In the genomic region with DNA sequence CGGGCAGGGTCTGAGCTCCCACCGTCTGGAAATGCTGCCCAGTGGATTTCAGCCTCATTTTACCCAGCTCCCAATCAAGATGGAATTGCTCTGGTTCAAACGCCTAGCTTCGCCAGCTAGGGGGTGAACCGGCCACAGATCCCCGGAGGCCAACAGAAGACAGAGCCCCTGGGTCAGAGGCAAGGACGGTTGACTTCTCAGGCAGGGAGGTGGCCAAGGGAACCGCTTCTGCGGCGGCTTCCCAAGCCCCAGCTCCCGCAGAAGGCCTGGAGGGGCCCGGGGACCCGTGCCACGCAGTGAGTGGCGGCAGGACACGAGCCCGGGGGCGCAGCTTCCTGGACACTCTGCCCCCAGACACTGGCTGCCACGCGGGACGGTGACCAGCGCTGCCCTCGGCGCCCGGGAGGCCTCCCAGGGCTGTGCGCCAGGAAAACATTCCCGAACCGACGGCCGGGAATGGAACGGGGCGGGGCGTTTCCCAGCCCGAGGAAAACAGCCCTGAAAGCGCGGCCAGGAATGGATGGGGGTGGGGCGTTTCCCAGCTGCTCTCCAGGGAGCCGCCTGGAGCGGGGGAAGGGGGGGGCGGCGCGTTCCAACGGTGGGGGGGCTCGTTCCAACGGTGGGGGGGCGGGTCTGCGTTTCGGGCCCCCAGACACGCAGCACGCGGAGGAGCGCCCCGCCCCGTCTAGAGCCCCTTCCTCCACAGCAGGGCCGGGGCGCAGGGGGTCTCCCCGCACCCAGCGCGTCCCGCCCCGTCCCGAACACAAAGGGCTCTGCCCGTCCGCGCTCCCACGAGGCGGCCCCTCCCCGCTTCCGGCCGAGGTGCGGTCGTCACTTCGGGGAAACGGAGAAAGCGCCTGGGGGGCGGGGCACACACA, we compare ENCODE assay signal across 8 cellular contexts. TPM values are rescaled to one million over a fixed set of nuclear protein-coding genes. Genes with fewer than 3 reads are reported as not detected.
DNase-seq lines count a peak whose midpoint lies in the region; ATAC-seq and TF ChIP-seq lines count a peak whose summit lies in the region.

No MANE protein-coding gene starts in this region.

- ATAC-seq in T-cell (replicated peaks in 1 of 4) (peak; percentile 67 to 82 (median 68)), left cardiac atrium (peak; percentile 86 to 91)

- H3K36me3 Mint-ChIP-seq in T-cell: no peaks in the 10 kb centered on the region

- DNase-seq in T-cell (peak; percentile 53 to 93 (median 86)), amniotic stem cell (lab: John Stamatoyannopoulos, UW) (peak; percentile 92), left cardiac atrium (peak; percentile 98), pulmonary artery endothelial cell (ENCODE audit: low read depth, low spot score) (peak; percentile 86), ureter (ENCODE audit: low spot score) (peak; percentile 94), occipital lobe (lab: John Stamatoyannopoulos, UW) (no peak)

- H3K9me3 ChIP-seq in HUES48 (ENCODE audit: control insufficient read depth, insufficient read depth, low read length): peaks cover 2% of the 10 kb centered on the region; the same call in 1 of the 2 replicates

- CTCF ChIA-PET in T-cell (lab: Charles Lee): interaction anchor here (0.5 to 1.6 kb wide), 10 partner anchors 10 to 371 kb away, joined by 3 to 11 read pairs (median 5); no protein-coding TSS in a partner anchor

- no peaks in the 10 kb centered on the region for H3K27me3 ChIP-seq in HUES48 (ENCODE audit: control insufficient read depth, insufficient read depth, low read length)

- H3K4me1 Mint-ChIP-seq in T-cell: peaks cover 43 to 46% (median 46%) of the 10 kb centered on the region in 3 donors

- intact Hi-C loops in left cardiac atrium (cut with DNase I): loop anchor here in 1 of 2 donors (2.0 to 5.0 kb wide), 3 partner anchors 39 to 104 kb away; partner anchors contain the start of gene IFITM2

- peaks cover 15% of the 10 kb centered on the region for H3K4me1 ChIP-seq in HUES48 (ENCODE audit: control insufficient read depth, insufficient read depth, low read length)

- H3K9me3 Mint-ChIP-seq in T-cell: no peaks in the 10 kb centered on the region

- POLR2A ChIA-PET in T-cell (lab: Charles Lee): interaction anchor here (0.5 to 1.6 kb wide), 6 partner anchors 33 to 99 kb away, joined by 3 to 10 read pairs (median 4); partner anchors contain the start of gene IFITM5 (in 1 of the 2)

- peak overlapping the region; percentile 47 for H3K9ac ChIP-seq in HUES48 (ENCODE audit: low read depth, low read length)

- TF ChIP-seq POLR2A in GM15510 (IDR thresholded peaks at IDR 0.05; ENCODE audit: borderline replicate concordance, extremely low read depth, insufficient read length): peak; percentile 80

- H3K27me3 Mint-ChIP-seq in T-cell: no peaks in the 10 kb centered on the region

- peak overlapping the region; percentile 92 to 96 for H3K27ac Mint-ChIP-seq in T-cell

- peak overlapping the region; percentile 40; the same call in 1 of the 2 replicates for H3K4me3 ChIP-seq in HUES48 (ENCODE audit: low read depth, low read length)

- H3K36me3 ChIP-seq in HUES48 (ENCODE audit: control insufficient read depth, insufficient read depth, low read length): no peaks in the 10 kb centered on the region

- H3K4me3 Mint-ChIP-seq in T-cell: peak overlapping the region in 2 of 3 donors; percentile 75 to 79

- H3K27ac ChIP-seq in HUES48 (ENCODE audit: low read depth, low read length): peak overlapping the region; percentile 90

RNA-seq across cellular contexts. Expression of gene B4GALNT4, which starts 13.5 kb away (rescaled TPM):
- total RNA-seq in T-cell: 1 to 10 TPM; 1.7 to 5.6 (median 2.8) TPM
- 1 to 10 TPM; 2.1 to 2.4 TPM for total RNA-seq in left cardiac atrium
- 1.5 TPM in 2 replicates for total RNA-seq in pulmonary artery endothelial cell
- 3.3 TPM for total RNA-seq in ureter
- 99.5 TPM for total RNA-seq in occipital lobe

RNA-seq across cellular contexts. Expression of gene IFITM3, which starts 35.2 kb away (rescaled TPM):
- total RNA-seq in T-cell (10 to 100 TPM in 4 of 5 donors, 1 to 10 TPM in 1; 2.1 to 35.5 (median 17.6) TPM), left cardiac atrium (100 to 1,000 TPM; 669 to 779 TPM), pulmonary artery endothelial cell (44.4 and 45.8 TPM in 2 replicates), ureter (536 TPM), occipital lobe (5.5 TPM)

RNA-seq across cellular contexts. Expression of gene PKP3, which starts 38.2 kb away (rescaled TPM):
- total RNA-seq in T-cell: under 1 TPM in 4 of 5 donors, not detected in 1; 0.32 to 0.85 (median 0.47) TPM
- total RNA-seq in left cardiac atrium: under 1 TPM; 0.52 to 0.68 TPM
- 0.26 and 0.67 TPM in 2 replicates for total RNA-seq in pulmonary artery endothelial cell
- total RNA-seq in ureter: 78.5 TPM
- under 0.01 TPM for total RNA-seq in occipital lobe

RNA-seq across cellular contexts. Expression of gene IFITM1, which starts 42.0 kb away (rescaled TPM):
- total RNA-seq in T-cell (100 to 1,000 TPM; 201 to 427 (median 243) TPM), left cardiac atrium (100 to 1,000 TPM; 151 to 215 TPM), pulmonary artery endothelial cell (1.7 and 7.9 TPM in 2 replicates), ureter (150 TPM), occipital lobe (6.9 TPM)

RNA-seq across cellular contexts. Expression of gene IFITM2, which starts 48.2 kb away (rescaled TPM):
- total RNA-seq in T-cell (100 to 1,000 TPM; 276 to 654 (median 359) TPM), left cardiac atrium (100 to 1,000 TPM; 420 to 494 TPM), pulmonary artery endothelial cell (32.9 and 46.6 TPM in 2 replicates), ureter (408 TPM), occipital lobe (1.6 TPM)

Comparison
In these comparisons a context has a peak if more than half of its experiments do, and no peak if none do; other contexts are left out.
1. RNA of gene B4GALNT4, which starts 13.5 kb away (total RNA-seq): 99.5 TPM in occipital lobe (single experiment); 3.3 TPM in ureter (single experiment), 1.7 to 5.6 TPM in T-cell, 2.1 to 2.4 TPM in left cardiac atrium and 1.5 TPM in pulmonary artery endothelial cell; every median in the first group is over 10 times any median in the second.
2. RNA of gene IFITM3, which starts 35.2 kb away (total RNA-seq): 669 to 779 TPM in left cardiac atrium and 536 TPM in ureter (single experiment); 44.4 to 45.8 TPM in pulmonary artery endothelial cell, 2.1 to 35.5 TPM in T-cell and 5.5 TPM in occipital lobe (single experiment); every median in the first group is over 10 times any median in the second.
3. RNA of gene PKP3, which starts 38.2 kb away (total RNA-seq): 78.5 TPM in ureter (single experiment); 0.52 to 0.68 TPM in left cardiac atrium, 0.32 to 0.85 TPM in T-cell, 0.26 to 0.67 TPM in pulmonary artery endothelial cell and under 0.01 TPM in occipital lobe (single experiment); every median in the first group is over 10 times any median in the second.